Comparison of ENCODE assay signal across 24 cellular contexts in genomic region chr15:40960926-40961325, GRCh38. TPM values are rescaled to one million over a fixed set of nuclear protein-coding genes. Genes with fewer than 3 reads are reported as not detected.
DNase-seq lines count a peak whose midpoint lies in the region; ATAC-seq, FAIRE-seq and TF ChIP-seq lines count a peak whose summit lies in the region.
"Had no signal": no experiment of that assay in that cellular context is flagged by ENCODE, and none has a peak within 500 bp of the region (broad histone marks: within the 10 kb centered on the region; RNA-seq: fewer than 3 reads in every experiment).

No MANE protein-coding gene starts in this region.

- peak; percentile 74 for DNase-seq in Calu3
- peak; percentile 65 for DNase-seq in PC-3
- peak; percentile 68 for DNase-seq in kidney
- DNase-seq in neuronal stem cell (ENCODE audit: low spot score): no peak
- DNase-seq in DMS79 treated with DMSO at 0.1 percent for 48 hours (lab: John Stamatoyannopoulos, UW): no peak
- DNase-seq in esophagus muscularis mucosa (ENCODE audit: extremely low spot score): no peak
- DNase-seq in DMS53 (lab: John Stamatoyannopoulos, UW): no peak
- DNase-seq: activated CD4-positive, alpha-beta T cell treated with anti-CD3 and anti-CD28 coated beads for 48 hours; activated effector memory CD4-positive, alpha-beta T cell treated with Interleukin-2 at 50 U/mL for 16 hours; brain microvascular endothelial cell; CD4-positive, alpha-beta T cell; glutamatergic neuron; naive thymus-derived CD8-positive, alpha-beta T cell; NCI-H1417 treated with DMSO at 0.1 percent for 48 hours; NCI-H2227 treated with DMSO at 0.1 percent for 48 hours; NCI-H748 treated with DMSO at 0.1 percent for 48 hours; ovary; stimulated activated CD4-positive, alpha-beta T cell treated with anti-CD3 and anti-CD28 coated beads, Interleukin-2, amount 100 ng/mL, for 24 hours; stimulated activated naive CD4-positive, alpha-beta T cell; T-helper 1 cell; tibial artery had no signal

- peak overlapping the region; percentile 8; the same call in 1 of the 2 replicates for H3K27ac ChIP-seq in PC-3 (ENCODE audit: low read length)
- no peak overlapping the region for H3K27ac ChIP-seq in kidney (ENCODE audit: low read depth in 2 of 2, low read length in 2 of 2)
- no peak overlapping the region for H3K27ac ChIP-seq in neuronal stem cell (replicated peaks; ENCODE audit: low read length)
- H3K27ac ChIP-seq in esophagus muscularis mucosa (replicated peaks in 1 of 4): no peak overlapping the region
- H3K27ac ChIP-seq: brain microvascular endothelial cell, ovary, tibial artery had no signal

- no peaks in the 10 kb centered on the region for H3K27me3 Mint-ChIP-seq in Calu3 (ENCODE audit: unreplicated experiment)

- no peak overlapping the region for H3K4me3 Mint-ChIP-seq in Calu3 (ENCODE audit: low read depth, unreplicated experiment)
- H3K4me3 Mint-ChIP-seq: CD4-positive, alpha-beta T cell; naive thymus-derived CD8-positive, alpha-beta T cell had no signal

- intact Hi-C loops in Calu3 (cut with micrococcal nuclease; ENCODE audit: unreplicated experiment) (loop anchor here (10.0 kb wide), 1 partner anchor 56 kb away; no protein-coding TSS in a partner anchor), PC-3 (cut with micrococcal nuclease) (no loop called here), kidney (cut with DNase I) (no loop called here), esophagus muscularis mucosa (cut with DNase I) (no loop called here)

- no peak overlapping the region for H4K8ac ChIP-seq in neuronal stem cell (ENCODE audit: low read depth, low read length)

- no peak overlapping the region for H2BK12ac ChIP-seq in neuronal stem cell (ENCODE audit: low read length)

- H3K9me3 ChIP-seq in PC-3 (ENCODE audit: low read length) (no peaks in the 10 kb centered on the region), kidney (ENCODE audit: control insufficient read depth in 1 of 2, low read length in 2 of 2) (no peaks in the 10 kb centered on the region), neuronal stem cell (replicated peaks in 1 of 2; ENCODE audit: control insufficient read depth in 2 of 2, insufficient read depth in 1 of 2, low read depth in 1 of 2, low read length in 2 of 2) (peaks cover 2% of the 10 kb centered on the region in 2 donors), esophagus muscularis mucosa (no peaks in the 10 kb centered on the region)
- H3K9me3 ChIP-seq: ovary, tibial artery had no signal

- TF ChIP-seq POLR2A in esophagus muscularis mucosa (IDR thresholded peaks at IDR 0.05; ENCODE audit: low read depth): no peak

- no peak for TF ChIP-seq CTCF in Calu3 (IDR thresholded peaks at IDR 0.05; ENCODE audit: unreplicated experiment)
- TF ChIP-seq CTCF in PC-3 (conservative IDR thresholded peaks at IDR 0.05; ENCODE audit: low read depth, low read length): no peak
- TF ChIP-seq CTCF in kidney (IDR thresholded peaks at IDR 0.05; ENCODE audit: borderline replicate concordance, extremely low read depth, insufficient read depth): no peak
- TF ChIP-seq CTCF in esophagus muscularis mucosa (IDR thresholded peaks at IDR 0.05): no peak

- CTCF ChIA-PET in Calu3 (lab: Charles Lee): interaction anchor here (0.6 kb wide), 2 partner anchors 116 to 131 kb away, joined by 3 to 4 read pairs; no protein-coding TSS in a partner anchor
- CTCF ChIA-PET in PC-3 (lab: Charles Lee): interaction anchor here (0.5 to 0.6 kb wide), 2 partner anchors 9 to 581 kb away, joined by 4 to 6 read pairs; no protein-coding TSS in a partner anchor

- H3K9ac ChIP-seq in PC-3 (ENCODE audit: low read length) (no peak overlapping the region), kidney (ENCODE audit: low read length in 2 of 2) (no peak overlapping the region), neuronal stem cell (ENCODE audit: low read depth, low read length, poor library complexity) (no peak overlapping the region)

- no CpG with 5 or more reads among the region's 11 CpGs for WGBS in neuronal stem cell (ENCODE audit: extremely low coverage in 2 of 2, insufficient read length in 2 of 2, insufficient replicate concordance in 1 of 2), 2 donors
- WGBS in esophagus muscularis mucosa: 98% methylated on average over 10 of the region's 11 CpGs

- no peaks in the 10 kb centered on the region for H3K27me3 ChIP-seq in PC-3 (ENCODE audit: low read length)
- peaks cover 0 to 2% (median 0%) of the 10 kb centered on the region in 3 experiments for H3K27me3 ChIP-seq in neuronal stem cell (ENCODE audit: control insufficient read depth in 3 of 3, insufficient read depth in 3 of 3, low read depth in 1 of 3, low read length in 3 of 3)
- no peaks in the 10 kb centered on the region for H3K27me3 ChIP-seq in esophagus muscularis mucosa
- H3K27me3 ChIP-seq: brain microvascular endothelial cell, ovary, tibial artery had no signal

- no peak for FAIRE-seq in kidney (lab: Jason Lieb, UNC)
- FAIRE-seq: colon, GM12891 had no signal

- H3K14ac ChIP-seq in neuronal stem cell (ENCODE audit: low read length): no peak overlapping the region

- no peak overlapping the region for H3K27ac Mint-ChIP-seq in Calu3 (ENCODE audit: unreplicated experiment)
- H3K27ac Mint-ChIP-seq: CD4-positive, alpha-beta T cell had no signal

- peaks cover 11% of the 10 kb centered on the region for H3K4me1 Mint-ChIP-seq in Calu3 (ENCODE audit: low read depth, unreplicated experiment)

- peak overlapping the region; percentile 36 for H2AK5ac ChIP-seq in neuronal stem cell (ENCODE audit: low read depth, low read length)

- no peak for TF ChIP-seq EP300 in esophagus muscularis mucosa (IDR thresholded peaks at IDR 0.05)

- H2AFZ ChIP-seq in PC-3 (ENCODE audit: low read length): peak overlapping the region; percentile 15; the same call in 1 of the 2 replicates
- H2AFZ ChIP-seq in neuronal stem cell (ENCODE audit: low read length): no peak overlapping the region

- BruUV-seq in Calu3 (replicated peaks; lab: Mats Ljungman, UMichigan) (no TSS peak), PC-3 (replicated peaks; lab: Mats Ljungman, UMichigan) (no TSS peak)

- no peaks in the 10 kb centered on the region for H3K9me3 Mint-ChIP-seq in Calu3 (ENCODE audit: low read depth, unreplicated experiment)
- H3K9me3 Mint-ChIP-seq: CD4-positive, alpha-beta T cell; naive thymus-derived CD8-positive, alpha-beta T cell had no signal

- no peak overlapping the region for H3K4ac ChIP-seq in neuronal stem cell (ENCODE audit: low read length)

- no peak overlapping the region for H3K4me3 ChIP-seq in PC-3 (ENCODE audit: low read length)
- no peak overlapping the region for H3K4me3 ChIP-seq in kidney (ENCODE audit: low read length in 2 of 2)
- no peak overlapping the region for H3K4me3 ChIP-seq in neuronal stem cell (ENCODE audit: low read length in 2 of 2)
- H3K4me3 ChIP-seq in esophagus muscularis mucosa: no peak overlapping the region
- H3K4me3 ChIP-seq: ovary, tibial artery had no signal

- H4K91ac ChIP-seq in neuronal stem cell (ENCODE audit: low read depth, low read length, poor library complexity): no peak overlapping the region

- H2BK5ac ChIP-seq in neuronal stem cell (ENCODE audit: low read length): no peak overlapping the region

- ATAC-seq in PC-3: peak; percentile 73
- no peak for ATAC-seq in HG03045 (IDR thresholded peaks at IDR 0.05; ENCODE audit: unreplicated experiment)
- ATAC-seq: naive thymus-derived CD8-positive, alpha-beta T cell had no signal

- H3K79me1 ChIP-seq in neuronal stem cell (ENCODE audit: low read depth, low read length): peaks cover 3% of the 10 kb centered on the region

- peaks cover 10% of the 10 kb centered on the region for H3K4me1 ChIP-seq in PC-3 (ENCODE audit: insufficient read depth, low read length)
- H3K4me1 ChIP-seq in kidney (ENCODE audit: control insufficient read depth in 1 of 2, insufficient read depth in 1 of 2, low read depth in 1 of 2, low read length in 2 of 2): peaks cover 0 to 8% of the 10 kb centered on the region in 2 donors
- peaks cover 6 to 8% of the 10 kb centered on the region in 2 donors for H3K4me1 ChIP-seq in neuronal stem cell (ENCODE audit: control insufficient read depth in 2 of 2, insufficient read depth in 1 of 2, low read depth in 1 of 2, low read length in 2 of 2)
- peaks cover 21 to 27% (median 24%) of the 10 kb centered on the region in 4 donors for H3K4me1 ChIP-seq in esophagus muscularis mucosa

- POLR2A ChIA-PET in PC-3 (lab: Charles Lee; ENCODE audit: unreplicated experiment): interaction anchor here (0.6 to 0.9 kb wide), 2 partner anchors 12 to 20 kb away, joined by 4 read pairs; no protein-coding TSS in a partner anchor

- no peaks in the 10 kb centered on the region for H3K36me3 ChIP-seq in PC-3 (ENCODE audit: low read depth, low read length)
- H3K36me3 ChIP-seq in kidney (ENCODE audit: control insufficient read depth in 1 of 2, insufficient read depth in 2 of 2, low read length in 2 of 2): no peaks in the 10 kb centered on the region
- H3K36me3 ChIP-seq in neuronal stem cell (replicated peaks in 1 of 2; ENCODE audit: control insufficient read depth in 2 of 2, insufficient read depth in 2 of 2, low read length in 2 of 2): peaks cover 0 to 1% of the 10 kb centered on the region in 2 donors
- H3K36me3 ChIP-seq in esophagus muscularis mucosa: no peaks in the 10 kb centered on the region
- H3K36me3 ChIP-seq: brain microvascular endothelial cell, ovary, tibial artery had no signal

- H3K9me2 ChIP-seq in PC-3 (replicated peaks; ENCODE audit: low read length): no peaks in the 10 kb centered on the region

- H3K4me2 ChIP-seq in PC-3 (ENCODE audit: low read length) (0 out of 2 replicates have a peak overlapping the region, but pooled peaks have one; percentile 4), neuronal stem cell (ENCODE audit: insufficient read depth, low read length, poor library complexity, severe bottlenecking) (no peak overlapping the region)

- H3K79me2 ChIP-seq in PC-3 (ENCODE audit: low read length): no peaks in the 10 kb centered on the region

- H3F3A ChIP-seq in PC-3 (ENCODE audit: low read length, unreplicated experiment): no peaks in the 10 kb centered on the region

- no peak overlapping the region for H2BK15ac ChIP-seq in neuronal stem cell (ENCODE audit: low read length)

- no peak overlapping the region for H3K23ac ChIP-seq in neuronal stem cell (ENCODE audit: low read depth, low read length, poor library complexity)

- H4K20me1 ChIP-seq in PC-3 (ENCODE audit: low read length): no peaks in the 10 kb centered on the region

- H3K18ac ChIP-seq in neuronal stem cell (ENCODE audit: low read length): peak overlapping the region; percentile 58

- H2BK120ac ChIP-seq in neuronal stem cell (ENCODE audit: low read depth, low read length): no peak overlapping the region

- peaks cover 11% of the 10 kb centered on the region for H3K36me3 Mint-ChIP-seq in Calu3 (ENCODE audit: insufficient read depth, unreplicated experiment)
- H3K36me3 Mint-ChIP-seq: naive thymus-derived CD8-positive, alpha-beta T cell had no signal

RNA-seq across cellular contexts. Expression of gene CHAC1, which starts 7.7 kb away (rescaled TPM):
- 5.0 and 5.2 TPM in 2 replicates for total RNA-seq in Calu3 (2022)
- 6.2 and 13.3 TPM in 2 replicates for total RNA-seq in PC-3 (2014; rRNA removed)
- total RNA-seq in kidney: 4.7 TPM
- polyA plus RNA-seq in kidney (ENCODE audit: insufficient read depth, low read depth, low replicate concordance): 21.1 TPM
- polyA plus RNA-seq in neuronal stem cell (2013, experiment 1 of 2): 3.9 TPM
- 3.7 TPM for polyA plus RNA-seq in neuronal stem cell (2013, experiment 2 of 2)
- total RNA-seq in esophagus muscularis mucosa: 1 to 10 TPM in 3 of 4 donors, under 1 TPM in 1; 0.66 to 3.6 (median 1.3) TPM
- polyA plus RNA-seq: naive thymus-derived CD8-positive, alpha-beta T cell had no signal

RNA-seq across cellular contexts. Expression of gene DLL4, which starts 31.8 kb away (rescaled TPM):
- total RNA-seq in Calu3 (2022) (not detected in 2 replicates), PC-3 (2014; rRNA removed) (2.2 and 2.9 TPM in 2 replicates), kidney (9.4 TPM), esophagus muscularis mucosa (10 to 100 TPM in 1 of 4 donors, 1 to 10 TPM in 3; 1.7 to 12.6 (median 7.5) TPM)
- 5.8 TPM for polyA plus RNA-seq in kidney (ENCODE audit: insufficient read depth, low read depth, low replicate concordance)
- polyA plus RNA-seq in neuronal stem cell (2013, experiment 1 of 2): 0.20 TPM
- polyA plus RNA-seq in neuronal stem cell (2013, experiment 2 of 2): 0.21 TPM
- polyA plus RNA-seq: naive thymus-derived CD8-positive, alpha-beta T cell had no signal

Comparison
In these comparisons a context has a peak if more than half of its experiments do, and no peak if none do; other contexts are left out.
1. DNase-seq: peak in Calu3 (single experiment), PC-3 (single experiment) and kidney (single experiment); none in neuronal stem cell (single experiment), DMS79 treated with DMSO at 0.1 percent for 48 hours (single experiment), esophagus muscularis mucosa (single experiment) and DMS53 (single experiment).